24 cellular contexts compared by ENCODE assay signal in genomic region chr21:42754270-42754933, GRCh38.
"Had no signal": no experiment of that assay in that cellular context is flagged by ENCODE, and none has a peak within 500 bp of the region (broad histone marks: within the 10 kb centered on the region; RNA-seq: fewer than 3 reads in every experiment).

No MANE protein-coding gene starts in this region.

- DNase-seq: activated B cell treated with CpG ODN at 0.5 μM for 24 hours; activated CD4-positive, alpha-beta T cell treated with anti-CD3 and anti-CD28 coated beads for 36 hours; activated CD4-positive, alpha-beta T cell treated with anti-CD3 and anti-CD28 coated beads, Interleukin-2, amount 50 U/mL, for 4 hours; activated CD8-positive, alpha-beta memory T cell treated with anti-CD3 and anti-CD28 coated beads, Interleukin-2, amount 50 U/mL, for 48 hours; activated effector memory CD4-positive, alpha-beta T cell treated with Interleukin-2 at 50 U/mL for 16 hours; activated naive CD4-positive, alpha-beta T cell treated with anti-CD3 and anti-CD28 coated beads for 36 hours; activated naive CD8-positive, alpha-beta T cell treated with anti-CD3 and anti-CD28 coated beads, Interleukin-2, amount 10 ng/mL, durations not matched to agents 7 days and 5 days; activated T-cell treated with anti-CD3 and anti-CD28 coated beads, Interleukin-2, amount 50 U/mL, for 48 hours; amniotic stem cell; effector memory CD4-positive, alpha-beta T cell; islet precursor cell; left colon; lower lobe of right lung; naive B cell; nucleus accumbens; stimulated activated CD4-positive, alpha-beta T cell treated with anti-CD3 and anti-CD28 coated beads, Interleukin-4, amount 100 ng/mL, for 24 hours; stimulated activated naive CD8-positive, alpha-beta T cell treated with anti-CD3 and anti-CD28 coated beads, Interleukin-15, Interleukin-2, amounts not matched to agents 100 U/mL and 50 U/mL, for 24 hours; thyroid gland had no signal

- FAIRE-seq: bronchial epithelial cell, endothelial cell of umbilical vein, frontal cortex had no signal

- H3K9me3 ChIP-seq: esophagus muscularis mucosa, heart left ventricle, lower lobe of right lung, thyroid gland had no signal

- H3K4me3 ChIP-seq: esophagus muscularis mucosa, heart left ventricle, lower lobe of right lung, thyroid gland had no signal

- H3K27ac ChIP-seq: esophagus muscularis mucosa, heart left ventricle, lower lobe of right lung, thyroid gland had no signal

- H3K36me3 ChIP-seq: heart left ventricle, lower lobe of right lung, thyroid gland had no signal

- ATAC-seq: activated CD4-positive, alpha-beta T cell treated with anti-CD3 and anti-CD28 coated beads for 36 hours; left colon; lower lobe of right lung; SK-N-SH treated with all-trans-retinoic acid at 6 μM for 48 hours; stimulated activated naive CD8-positive, alpha-beta T cell treated with anti-CD3 and anti-CD28 coated beads, Interleukin-15, Interleukin-2, amounts not matched to agents 100 U/mL and 50 U/mL, for 24 hours had no signal

- H3K27me3 ChIP-seq: esophagus muscularis mucosa, heart left ventricle, thyroid gland had no signal

- H3K4me1 ChIP-seq: lower lobe of right lung, thyroid gland had no signal
